In the genomic region with DNA sequence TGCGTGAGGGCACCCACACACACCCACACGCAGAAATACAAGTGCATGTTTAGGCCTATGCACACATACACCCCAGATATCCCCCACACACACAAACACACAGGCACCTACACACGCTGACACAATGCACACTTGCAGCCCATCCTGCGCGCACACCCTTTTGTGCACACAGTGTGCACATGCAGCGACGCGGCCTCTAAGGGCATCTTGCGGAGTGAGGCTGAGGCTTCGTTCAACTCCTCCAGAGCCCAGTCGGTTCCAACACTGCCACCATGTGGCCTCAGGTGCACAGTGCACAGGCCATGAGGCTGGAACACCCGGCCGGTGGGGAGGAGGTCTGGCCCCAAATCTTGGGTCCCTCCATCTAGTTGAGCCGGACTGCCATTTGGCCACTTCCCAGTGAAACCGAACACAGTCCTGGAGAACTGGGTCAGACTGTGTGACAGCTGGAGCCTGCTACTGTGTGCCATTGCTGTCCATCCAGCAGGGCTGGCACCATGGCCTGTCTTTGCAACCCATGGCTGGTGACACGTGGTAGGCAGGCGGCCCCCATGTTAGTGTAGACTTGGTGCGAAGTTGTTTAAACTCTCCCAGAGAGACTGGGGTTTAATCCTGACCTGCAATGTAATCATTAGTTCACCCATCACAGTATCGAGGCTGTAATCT, we compare ENCODE assay signal across 8 cellular contexts.
DNase-seq lines count a peak whose midpoint lies in the region; ATAC-seq, FAIRE-seq and TF ChIP-seq lines count a peak whose summit lies in the region.

No MANE protein-coding gene starts in this region.

- H3K27me3 ChIP-seq in SJSA1 (replicated peaks), result peaks cover 11% of the 10 kb centered on the region

- no peak overlapping the region for H3K27ac Mint-ChIP-seq in progenitor cell of endocrine pancreas

- no peak overlapping the region for H3K4me3 Mint-ChIP-seq in progenitor cell of endocrine pancreas (ENCODE audit: low read depth)

- no peaks in the 10 kb centered on the region for H3K9me3 Mint-ChIP-seq in progenitor cell of endocrine pancreas (ENCODE audit: low read depth)

- H3K36me3 ChIP-seq in SJSA1, result no peaks in the 10 kb centered on the region

- peak; percentile 97 for TF ChIP-seq CTCF in AG09309 (IDR thresholded peaks at IDR 0.05; ENCODE audit: control insufficient read depth, insufficient read depth, low read depth, low read length, missing control alignments)
- peak; percentile 97 for TF ChIP-seq CTCF in LNCaP clone FGC (IDR thresholded peaks at IDR 0.05; ENCODE audit: control insufficient read depth, extremely low read depth, insufficient read depth)
- TF ChIP-seq CTCF in progenitor cell of endocrine pancreas (IDR thresholded peaks at IDR 0.05; ENCODE audit: unreplicated experiment), result peak; percentile 92

- H3K4me3 ChIP-seq in AG09309 (ENCODE audit: control insufficient read depth, low read depth, low read length) (no peak overlapping the region), LNCaP clone FGC (ENCODE audit: low read depth, low read length) (no peak overlapping the region), SJSA1 (no peak overlapping the region)

- H3K9me3 ChIP-seq in SJSA1 (replicated peaks), result no peaks in the 10 kb centered on the region

- no peaks in the 10 kb centered on the region for H3K36me3 Mint-ChIP-seq in progenitor cell of endocrine pancreas (ENCODE audit: insufficient read depth)

- peak; percentile 2 for DNase-seq in AG09309 (ENCODE audit: low read depth)
- DNase-seq in LNCaP clone FGC (ENCODE audit: low read depth), result peak; percentile 26
- DNase-seq in SJSA1 (ENCODE audit: low read depth in 1 of 2, low spot score in 2 of 2), result peak; percentile 42 to 55
- DNase-seq in activated naive CD4-positive, alpha-beta T cell treated with anti-CD3 and anti-CD28 coated beads, Interleukin-2, amount 50 U/mL, for 16 hours, result peak; percentile 71
- DNase-seq in Right ventricle myocardium superior, result peak; percentile 82
- DNase-seq in progenitor cell of endocrine pancreas (ENCODE audit: low spot score, unreplicated experiment), result peak; percentile 58
- peak; percentile 77 for DNase-seq in urothelium cell line (ENCODE audit: low spot score)

- FAIRE-seq in urothelium cell line (lab: Jason Lieb, UNC), result peak; percentile 58

- no peak overlapping the region for H3K27ac ChIP-seq in SJSA1

- peak; percentile 58 for ATAC-seq in GM18868 (IDR thresholded peaks at IDR 0.05; ENCODE audit: unreplicated experiment)
- peak; percentile 95 for ATAC-seq in Right ventricle myocardium superior (ENCODE audit: poor library complexity)

- peaks cover 51% of the 10 kb centered on the region for H3K27me3 Mint-ChIP-seq in progenitor cell of endocrine pancreas

- H3K4me1 ChIP-seq in SJSA1 (replicated peaks), result no peaks in the 10 kb centered on the region

- peaks cover 1% of the 10 kb centered on the region for H3K4me1 Mint-ChIP-seq in progenitor cell of endocrine pancreas (ENCODE audit: low read depth)

- intact Hi-C loops in Right ventricle myocardium superior (cut with DNase I), result loop anchor here (5.0 kb wide), 1 partner anchor 822 kb away; no protein-coding TSS in a partner anchor

Comparison
In these comparisons a context has a peak if more than half of its experiments do, and no peak if none do; other contexts are left out.
1. DNase-seq: peak in every context shown above with its lines; median percentile 82 in Right ventricle myocardium superior; 77 in urothelium cell line; 71 in activated naive CD4-positive, alpha-beta T cell treated with anti-CD3 and anti-CD28 coated beads, Interleukin-2, amount 50 U/mL, for 16 hours; 58 in progenitor cell of endocrine pancreas; 48 in SJSA1; 26 in LNCaP clone FGC; 2 in AG09309.